Comparison of ENCODE assay signal across 20 cellular contexts in the genomic region with DNA sequence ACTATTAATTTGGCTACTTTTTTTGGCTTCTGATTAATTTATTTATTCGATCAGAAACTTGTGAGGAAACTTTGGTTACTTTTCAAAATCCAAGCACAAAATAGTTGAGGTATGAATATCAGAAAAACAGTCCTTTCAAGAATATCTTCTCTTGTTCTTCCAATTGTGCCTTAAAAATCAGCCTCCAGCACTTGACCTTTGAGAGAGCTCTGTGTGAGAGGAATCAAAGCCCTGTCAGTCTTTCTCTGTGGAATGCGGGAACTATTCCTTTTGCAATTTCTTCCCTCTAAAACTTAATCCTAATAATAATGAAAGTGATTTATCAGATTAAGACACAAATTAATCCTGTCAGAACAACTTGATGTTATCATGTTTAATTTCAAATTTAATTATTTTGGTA.
"Had no signal": no experiment of that assay in that cellular context is flagged by ENCODE, and none has a peak within 500 bp of the region (broad histone marks: within the 10 kb centered on the region; RNA-seq: fewer than 3 reads in every experiment).

No MANE protein-coding gene starts in this region.

- ATAC-seq: foreskin keratinocyte; gastrocnemius medialis; heart right ventricle; left cardiac atrium; left lung; left ventricle myocardium superior; lower lobe of right lung; mucosa of descending colon; naive thymus-derived CD8-positive, alpha-beta T cell had no signal

- H3K4me3 ChIP-seq: coronary artery, dorsolateral prefrontal cortex, esophagus muscularis mucosa, gastrocnemius medialis, heart right ventricle, left lung, lower lobe of right lung, mucosa of descending colon had no signal

- H3K27ac ChIP-seq: coronary artery, dorsolateral prefrontal cortex, esophagus muscularis mucosa, foreskin keratinocyte, gastrocnemius medialis, heart right ventricle, left lung, lower lobe of right lung had no signal

- DNase-seq: dermis blood vessel endothelial cell; dorsolateral prefrontal cortex; effector CD4-positive, alpha-beta T cell; effector memory CD4-positive, alpha-beta T cell; foreskin keratinocyte; gastrocnemius medialis; glutamatergic neuron; head of caudate nucleus; heart right ventricle; hippocampal formation; left cardiac atrium; left lung; left ventricle myocardium superior; lower lobe of right lung; mesenchymal stem cell; mucosa of descending colon; naive B cell; naive thymus-derived CD8-positive, alpha-beta T cell had no signal

- H3K36me3 ChIP-seq: esophagus muscularis mucosa, gastrocnemius medialis, heart right ventricle, left lung, lower lobe of right lung had no signal

- H3K27me3 ChIP-seq: foreskin keratinocyte, left lung had no signal

- H3K4me1 ChIP-seq: esophagus muscularis mucosa, gastrocnemius medialis, heart right ventricle, left lung, lower lobe of right lung had no signal

- H3K9me3 ChIP-seq: esophagus muscularis mucosa, gastrocnemius medialis, heart right ventricle, left lung, lower lobe of right lung, mucosa of descending colon had no signal
